ENCODE assay signal across 8 cellular contexts in genomic region chr9:123544007-123544827, GRCh38.
DNase-seq lines count a peak whose midpoint lies in the region; ATAC-seq and TF ChIP-seq lines count a peak whose summit lies in the region.

No MANE protein-coding gene starts in this region.

- ATAC-seq in Right ventricle myocardium superior (ENCODE audit: poor library complexity): peak; percentile 57
- ATAC-seq in right cardiac atrium: no peak
- ATAC-seq in thoracic aorta (ENCODE audit: insufficient number of reproducible peaks, low FRiP score, low read depth): no peak
- no peak for ATAC-seq in HG02981 (IDR thresholded peaks at IDR 0.05; ENCODE audit: unreplicated experiment)
- ATAC-seq in omental fat pad (ENCODE audit: low FRiP score): no peak

- no peak overlapping the region for H3K4me3 ChIP-seq in right cardiac atrium (ENCODE audit: low read length)
- H3K4me3 ChIP-seq in left ventricle myocardium inferior: no peak overlapping the region
- H3K4me3 ChIP-seq in thoracic aorta: no peak overlapping the region

- intact Hi-C loops in Right ventricle myocardium superior (cut with DNase I) (loop anchor here (5.0 kb wide), 1 partner anchor 498 kb away; no protein-coding TSS in a partner anchor), right cardiac atrium (cut with DNase I) (loop anchor here in 3 of 4 donors (5.0 kb wide), 3 partner anchors 142 to 498 kb away; partner anchors contain the start of gene LHX2 (in 1 of the 3)), left ventricle myocardium inferior (cut with micrococcal nuclease) (loop anchor here (10.0 kb wide), 1 partner anchor 501 kb away; no protein-coding TSS in a partner anchor)

- H3K36me3 ChIP-seq in left ventricle myocardium inferior: no peaks in the 10 kb centered on the region
- H3K36me3 ChIP-seq in thoracic aorta: no peaks in the 10 kb centered on the region

- peak; percentile 90 for TF ChIP-seq CTCF in left ventricle myocardium inferior (IDR thresholded peaks at IDR 0.05; ENCODE audit: borderline replicate concordance)
- TF ChIP-seq CTCF in thoracic aorta (IDR thresholded peaks at IDR 0.05): peak; percentile 61
- no peak for TF ChIP-seq CTCF in omental fat pad (IDR thresholded peaks at IDR 0.05)

- 65% methylated on average over 3 of the region's 3 CpGs for WGBS in right cardiac atrium

- H3K4me1 ChIP-seq in right cardiac atrium (ENCODE audit: control insufficient read depth, insufficient read depth, low read length): peaks cover 4% of the 10 kb centered on the region
- H3K4me1 ChIP-seq in left ventricle myocardium inferior: peaks cover 16% of the 10 kb centered on the region
- H3K4me1 ChIP-seq in thoracic aorta (ENCODE audit: control insufficient read depth in 1 of 2, low read depth in 2 of 2): no peaks in the 10 kb centered on the region

- H3K9me3 ChIP-seq in right cardiac atrium (ENCODE audit: control insufficient read depth, low read length): no peaks in the 10 kb centered on the region
- H3K9me3 ChIP-seq in left ventricle myocardium inferior (replicated peaks): no peaks in the 10 kb centered on the region
- H3K9me3 ChIP-seq in thoracic aorta: no peaks in the 10 kb centered on the region

- DNase-seq in Right ventricle myocardium superior (no peak), right cardiac atrium (no peak), NCI-H1105 treated with DMSO at 0.1 percent for 48 hours (lab: John Stamatoyannopoulos, UW) (peak; percentile 49), left ventricle myocardium inferior (no peak), thoracic aorta (ENCODE audit: low spot score) (no peak), omental fat pad (ENCODE audit: low spot score) (no peak)
- peak; percentile 9 to 14 for DNase-seq in activated CD4-positive, alpha-beta T cell treated with anti-CD3 and anti-CD28 coated beads, Interleukin-2, amount 50 U/mL, for 48 hours

- H3K27me3 ChIP-seq in right cardiac atrium (ENCODE audit: control insufficient read depth, insufficient read depth): no peaks in the 10 kb centered on the region
- H3K27me3 ChIP-seq in left ventricle myocardium inferior (ENCODE audit: low read depth): no peaks in the 10 kb centered on the region
- no peaks in the 10 kb centered on the region for H3K27me3 ChIP-seq in thoracic aorta (replicated peaks; ENCODE audit: insufficient read depth)

- H3K27ac ChIP-seq in right cardiac atrium (ENCODE audit: low read length) (no peak overlapping the region), left ventricle myocardium inferior (replicated peaks) (no peak overlapping the region), thoracic aorta (no peak overlapping the region)

Comparison
In these comparisons a context has a peak if more than half of its experiments do, and no peak if none do; other contexts are left out.
1. DNase-seq: peak in NCI-H1105 treated with DMSO at 0.1 percent for 48 hours (single experiment) and activated CD4-positive, alpha-beta T cell treated with anti-CD3 and anti-CD28 coated beads, Interleukin-2, amount 50 U/mL, for 48 hours (2 of 2); none in Right ventricle myocardium superior (single experiment), right cardiac atrium (0 of 3), left ventricle myocardium inferior (single experiment), thoracic aorta (single experiment) and omental fat pad (single experiment).
2. CTCF ChIP-seq: peak in left ventricle myocardium inferior (single experiment) and thoracic aorta (single experiment); none in omental fat pad (0 of 3).